Comparison of ENCODE assay signal across 23 cellular contexts in genomic region chr20:57592263-57593092, GRCh38. TPM values are rescaled to one million over a fixed set of nuclear protein-coding genes. Genes with fewer than 3 reads are reported as not detected.
"Had no signal": no experiment of that assay in that cellular context is flagged by ENCODE, and none has a peak within 500 bp of the region (broad histone marks: within the 10 kb centered on the region; RNA-seq: fewer than 3 reads in every experiment).

No MANE protein-coding gene starts in this region.

- H3K4me1 ChIP-seq: foreskin keratinocyte had no signal

- DNase-seq: activated CD4-positive, alpha-beta T cell treated with anti-CD3 and anti-CD28 coated beads, Interleukin-2, amount 10 ng/mL, durations not matched to agents 7 days and 5 days; activated CD8-positive, alpha-beta memory T cell treated with anti-CD3 and anti-CD28 coated beads, Interleukin-2, amount 50 U/mL, for 48 hours; activated gamma-delta T cell treated with Interleukin-2 at 50 U/mL for 16 hours; activated T-cell treated with anti-CD3 and anti-CD28 coated beads, Interleukin-2, amount 50 U/mL, for 72 hours; amniotic stem cell; body of pancreas; caudate nucleus; effector CD4-positive, alpha-beta T cell; foreskin keratinocyte; glutamatergic neuron; hypothalamus; stimulated activated CD4-positive, alpha-beta T cell treated with anti-CD3 and anti-CD28 coated beads, Interleukin-4, amount 100 ng/mL, for 1 hour; stimulated activated naive B cell treated with anti-CD40 and anti-IgM and Interleukin-4, amounts not matched to agents 10 μg/mL and 1 μg/mL and 100 μg/mL, for 72 hours; T-helper 9 cell; thyroid gland had no signal

- H3K4me3 ChIP-seq: body of pancreas, colonic mucosa, skin epidermis, thyroid gland had no signal

- H3K9me3 ChIP-seq: body of pancreas, colonic mucosa, neutrophil, thyroid gland had no signal

- ATAC-seq: activated T-cell treated with anti-CD3 and anti-CD28 coated beads, Interleukin-2, amount 50 U/mL, for 72 hours; body of pancreas; foreskin keratinocyte; naive thymus-derived CD8-positive, alpha-beta T cell; stimulated activated naive B cell treated with anti-CD40 and anti-IgM and Interleukin-4, amounts not matched to agents 10 μg/mL and 1 μg/mL and 100 μg/mL, for 72 hours had no signal

- FAIRE-seq: endothelial cell of umbilical vein had no signal

- H3K27ac ChIP-seq: body of pancreas, foreskin keratinocyte, neutrophil, skin epidermis, thyroid gland had no signal

- H3K36me3 ChIP-seq: colonic mucosa, neutrophil, thyroid gland had no signal

- H3K27me3 ChIP-seq: colonic mucosa, thyroid gland had no signal

RNA-seq across cellular contexts. Expression of gene ZBP1, which starts 27.7 kb away (rescaled TPM):
- total RNA-seq: endothelial cell of umbilical vein, foreskin keratinocyte, lung microvascular endothelial cell, renal cortical epithelial cell, urinary bladder had no signal
- polyA plus RNA-seq: endothelial cell of umbilical vein had no signal

RNA-seq across cellular contexts. Expression of gene PCK1, which starts 31.6 kb away (rescaled TPM):
- total RNA-seq: activated CD4-positive, alpha-beta T cell treated with anti-CD3 and anti-CD28 coated beads, Interleukin-2, amount 10 ng/mL, durations not matched to agents 7 days and 5 days; activated T-cell treated with anti-CD3 and anti-CD28 coated beads, Interleukin-2, amount 50 U/mL, for 72 hours; endothelial cell of umbilical vein; foreskin keratinocyte; lung microvascular endothelial cell; naive thymus-derived CD8-positive, alpha-beta T cell had no signal
- polyA plus RNA-seq: endothelial cell of umbilical vein; foreskin keratinocyte; naive thymus-derived CD8-positive, alpha-beta T cell had no signal
